ENCODE assay signal across 18 cellular contexts in genomic region chr1:101183388-101183699, GRCh38. TPM values are rescaled to one million over a fixed set of nuclear protein-coding genes. Genes with fewer than 3 reads are reported as not detected.
DNase-seq lines count a peak whose midpoint lies in the region; ATAC-seq and TF ChIP-seq lines count a peak whose summit lies in the region.
"Had no signal": no experiment of that assay in that cellular context is flagged by ENCODE, and none has a peak within 500 bp of the region (broad histone marks: within the 10 kb centered on the region; RNA-seq: fewer than 3 reads in every experiment).

No MANE protein-coding gene starts in this region.

- H3K4me1 Mint-ChIP-seq in activated CD4-positive, alpha-beta T cell treated with anti-CD3 and anti-CD28 coated beads, Interleukin-2, amount 10 ng/mL, durations not matched to agents 24 days and 14 days = peaks cover 54% of the 10 kb centered on the region
- H3K4me1 Mint-ChIP-seq in stimulated activated naive CD8-positive, alpha-beta T cell treated with anti-CD3 and anti-CD28 coated beads, Interleukin-15, Interleukin-2, amounts not matched to agents 100 ng/mL and 50 ng/mL, for 24 hours (ENCODE audit: low read depth) = peaks cover 82% of the 10 kb centered on the region

- peaks cover 12% of the 10 kb centered on the region for H3K9me3 Mint-ChIP-seq in activated CD4-positive, alpha-beta T cell treated with anti-CD3 and anti-CD28 coated beads, Interleukin-2, amount 10 ng/mL, durations not matched to agents 24 days and 14 days
- no peaks in the 10 kb centered on the region for H3K9me3 Mint-ChIP-seq in stimulated activated naive CD8-positive, alpha-beta T cell treated with anti-CD3 and anti-CD28 coated beads, Interleukin-15, Interleukin-2, amounts not matched to agents 100 ng/mL and 50 ng/mL, for 24 hours

- peaks cover 2% of the 10 kb centered on the region for H3K36me3 Mint-ChIP-seq in activated CD4-positive, alpha-beta T cell treated with anti-CD3 and anti-CD28 coated beads, Interleukin-2, amount 10 ng/mL, durations not matched to agents 24 days and 14 days (ENCODE audit: low read depth)
- peaks cover 4% of the 10 kb centered on the region for H3K36me3 Mint-ChIP-seq in stimulated activated naive CD8-positive, alpha-beta T cell treated with anti-CD3 and anti-CD28 coated beads, Interleukin-15, Interleukin-2, amounts not matched to agents 100 ng/mL and 50 ng/mL, for 24 hours (ENCODE audit: low read depth)

- ATAC-seq in stimulated activated naive CD8-positive, alpha-beta T cell treated with anti-CD3 and anti-CD28 coated beads, Interleukin-15, Interleukin-2, amounts not matched to agents 100 U/mL and 50 U/mL, for 24 hours = no peak
- ATAC-seq in HG02885 (IDR thresholded peaks at IDR 0.05; ENCODE audit: poor library complexity, unreplicated experiment) = no peak
- no peak for ATAC-seq in esophagus mucosa
- ATAC-seq: body of pancreas, gastroesophageal sphincter had no signal

- H3K4me3 Mint-ChIP-seq in activated CD4-positive, alpha-beta T cell treated with anti-CD3 and anti-CD28 coated beads, Interleukin-2, amount 10 ng/mL, durations not matched to agents 24 days and 14 days = peak overlapping the region; percentile 35
- peak overlapping the region; percentile 33 for H3K4me3 Mint-ChIP-seq in stimulated activated naive CD8-positive, alpha-beta T cell treated with anti-CD3 and anti-CD28 coated beads, Interleukin-15, Interleukin-2, amounts not matched to agents 100 ng/mL and 50 ng/mL, for 24 hours

- no peaks in the 10 kb centered on the region for H3K27me3 Mint-ChIP-seq in activated CD4-positive, alpha-beta T cell treated with anti-CD3 and anti-CD28 coated beads, Interleukin-2, amount 10 ng/mL, durations not matched to agents 24 days and 14 days
- no peaks in the 10 kb centered on the region for H3K27me3 Mint-ChIP-seq in stimulated activated naive CD8-positive, alpha-beta T cell treated with anti-CD3 and anti-CD28 coated beads, Interleukin-15, Interleukin-2, amounts not matched to agents 100 ng/mL and 50 ng/mL, for 24 hours

- no peak for TF ChIP-seq CTCF in fibroblast of mammary gland (conservative IDR thresholded peaks at IDR 0.05; ENCODE audit: control insufficient read depth, insufficient read depth, low read depth, low read length)

- peak overlapping the region; percentile 34 for H3K27ac Mint-ChIP-seq in activated CD4-positive, alpha-beta T cell treated with anti-CD3 and anti-CD28 coated beads, Interleukin-2, amount 10 ng/mL, durations not matched to agents 24 days and 14 days
- no peak overlapping the region for H3K27ac Mint-ChIP-seq in stimulated activated naive CD8-positive, alpha-beta T cell treated with anti-CD3 and anti-CD28 coated beads, Interleukin-15, Interleukin-2, amounts not matched to agents 100 ng/mL and 50 ng/mL, for 24 hours

- DNase-seq in activated CD4-positive, alpha-beta T cell treated with anti-CD3 and anti-CD28 coated beads, Interleukin-2, amount 10 ng/mL, durations not matched to agents 24 days and 14 days = no peak
- no peak for DNase-seq in activated CD4-positive, alpha-beta T cell treated with anti-CD3 and anti-CD28 coated beads for 1 hour
- no peak for DNase-seq in stimulated activated naive CD8-positive, alpha-beta T cell treated with anti-CD3 and anti-CD28 coated beads, Interleukin-15, Interleukin-2, amounts not matched to agents 100 U/mL and 50 U/mL, for 24 hours
- DNase-seq in fibroblast of mammary gland (ENCODE audit: low read depth) (peak; percentile 26), ureter (ENCODE audit: low spot score) (no peak)
- DNase-seq: body of pancreas; cortex of kidney; NCI-H1417 treated with DMSO at 0.1 percent for 48 hours; NCI-H2171 treated with DMSO at 0.1 percent for 48 hours; NCI-H69; OCI-M1; SIG-M5; stimulated activated CD4-positive, alpha-beta T cell treated with anti-CD3 and anti-CD28 coated beads, Interleukin-12 subunit alpha, Interleukin-12 subunit beta, amount 100 ng/mL, for 4 hours; stimulated activated CD8-positive, alpha-beta memory T cell treated with anti-CD3 and anti-CD28 coated beads, Interleukin-4, amount 100 ng/mL, for 48 hours had no signal

- intact Hi-C loops in activated CD4-positive, alpha-beta T cell treated with anti-CD3 and anti-CD28 coated beads, Interleukin-2, amount 10 ng/mL, durations not matched to agents 24 days and 14 days (cut with micrococcal nuclease) = no loop called here

- H3K4me3 ChIP-seq in fibroblast of mammary gland (ENCODE audit: control insufficient read depth, low read depth, low read length) = no peak overlapping the region
- H3K4me3 ChIP-seq: body of pancreas, gastroesophageal sphincter had no signal

RNA-seq across cellular contexts. Expression of gene S1PR1, which starts 53.5 kb away (rescaled TPM):
- 49.5 and 51.2 TPM in 2 replicates for total RNA-seq in activated CD4-positive, alpha-beta T cell treated with anti-CD3 and anti-CD28 coated beads, Interleukin-2, amount 10 ng/mL, durations not matched to agents 24 days and 14 days
- total RNA-seq in ureter (38.7 TPM), esophagus mucosa (4.0 TPM)
